12 cellular contexts compared by ENCODE assay signal in genomic region chr14:71586131-71586893, GRCh38.
A peak's percentile ranks its signal among the peaks of the same experiment; 100 is the strongest.
DNase-seq lines count a peak whose midpoint lies in the region; ATAC-seq, FAIRE-seq and TF ChIP-seq lines count a peak whose summit lies in the region.
"Had no signal": no experiment of that assay in that cellular context is flagged by ENCODE, and none has a peak within 500 bp of the region (broad histone marks: within the 10 kb centered on the region; RNA-seq: fewer than 3 reads in every experiment).

No MANE protein-coding gene starts in this region.

- H3K4me1 ChIP-seq in right lobe of liver (peaks cover 0 to 9% (median 2%) of the 10 kb centered on the region in 4 donors), HepG2 (ENCODE audit: insufficient read depth, low read length) (peaks cover 18% of the 10 kb centered on the region)
- H3K4me1 ChIP-seq: Caco-2 had no signal

- H3K36me3 ChIP-seq in right lobe of liver (no peaks in the 10 kb centered on the region), HepG2 (replicated peaks in 1 of 2; ENCODE audit: control insufficient read depth in 1 of 2, insufficient read depth in 2 of 2, low read length in 2 of 2) (0 out of 5 replicates have a peak, but pooled peaks cover 0 to 7% of the 10 kb centered on the region in 2 experiments)

- H3K4me3 ChIP-seq in right lobe of liver: no peak overlapping the region
- H3K4me3 ChIP-seq in HepG2 (replicated peaks in 1 of 3; ENCODE audit: insufficient read depth in 1 of 3, low read depth in 2 of 3, low read length in 3 of 3): no peak overlapping the region

- CTCF ChIA-PET in HepG2 (lab: Yijun Ruan, JAX; ENCODE audit: low intra/inter-chr PET ratio, low total read pairs): no interaction called here
- CTCF ChIA-PET in activated CD4-positive, alpha-beta memory T cell treated with anti-CD3 and anti-CD28 coated beads, Interleukin-2, amount 10 ng/mL, durations not matched to agents 7 days and 5 days (lab: Charles Lee): interaction anchor here (0.6 kb wide), 1 partner anchor 47 kb away, joined by 3 read pairs; no protein-coding TSS in a partner anchor

- intact Hi-C loops in right lobe of liver (cut with DNase I): no loop called here
- intact Hi-C loops in HepG2 (cut with micrococcal nuclease; ENCODE audit: unreplicated experiment): no loop called here

- DNase-seq in right lobe of liver: no peak
- no peak for DNase-seq in HepG2 (ENCODE audit: low spot score)
- peak; percentile 10 for DNase-seq in dermis blood vessel endothelial cell
- no peak for DNase-seq in naive B cell
- no peak for DNase-seq in NCI-H1930 (lab: John Stamatoyannopoulos, UW)
- no peak for DNase-seq in activated CD4-positive, alpha-beta memory T cell treated with anti-CD3 and anti-CD28 coated beads, Interleukin-2, amount 10 ng/mL, durations not matched to agents 7 days and 5 days
- DNase-seq: activated naive CD8-positive, alpha-beta T cell treated with anti-CD3 and anti-CD28 coated beads, Interleukin-2, amount 50 U/mL, for 24 hours; Caco-2; small intestine had no signal

- TF ChIP-seq CTCF in right lobe of liver (IDR thresholded peaks at IDR 0.05) (no peak), HepG2 (CRISPR knock-in tag; IDR thresholded peaks at IDR 0.05) (no peak)

- BruUV-seq in HepG2 (replicated peaks; lab: Mats Ljungman, UMichigan): no TSS peak

- H3K9me3 Mint-ChIP-seq in naive B cell: no peaks in the 10 kb centered on the region
- H3K9me3 Mint-ChIP-seq in activated CD4-positive, alpha-beta memory T cell treated with anti-CD3 and anti-CD28 coated beads, Interleukin-2, amount 10 ng/mL, durations not matched to agents 7 days and 5 days: no peaks in the 10 kb centered on the region
- H3K9me3 Mint-ChIP-seq: activated naive CD8-positive, alpha-beta T cell treated with anti-CD3 and anti-CD28 coated beads, Interleukin-2, amount 50 U/mL, for 24 hours had no signal

- H3K4me2 ChIP-seq in HepG2 (ENCODE audit: low read depth, low read length): no peak overlapping the region

- H3K79me2 ChIP-seq in HepG2 (ENCODE audit: insufficient read depth, low read length): no peaks in the 10 kb centered on the region

- TF ChIP-seq POLR2A in right lobe of liver (IDR thresholded peaks at IDR 0.05): no peak
- no peak for TF ChIP-seq POLR2A in HepG2 (IDR thresholded peaks at IDR 0.05; ENCODE audit: insufficient read depth in 1 of 2, low read depth in 2 of 2, low read length in 2 of 2)

- no peaks in the 10 kb centered on the region; the same call in 1 of the 2 replicates for H4K20me1 ChIP-seq in HepG2 (ENCODE audit: insufficient read depth, low read length)

- 39% methylated on average over 13 of the region's 14 CpGs for WGBS in right lobe of liver (ENCODE audit: insufficient coverage, low coverage, low lambda C conversion rate, missing lambda C conversion rate)
- 93% methylated on average over 13 of the region's 14 CpGs for WGBS in HepG2 (ENCODE audit: low lambda C conversion rate)

- TF ChIP-seq EP300 in HepG2 (IDR thresholded peaks at IDR 0.05; ENCODE audit: low read depth in 2 of 2, low read length in 2 of 2): no peak
- no peak for TF ChIP-seq EP300 in HepG2 (CRISPR knock-in tag; IDR thresholded peaks at IDR 0.05; ENCODE audit: borderline replicate concordance)

- no peaks in the 10 kb centered on the region for H3K27me3 Mint-ChIP-seq in naive B cell
- no peaks in the 10 kb centered on the region for H3K27me3 Mint-ChIP-seq in activated CD4-positive, alpha-beta memory T cell treated with anti-CD3 and anti-CD28 coated beads, Interleukin-2, amount 10 ng/mL, durations not matched to agents 7 days and 5 days
- H3K27me3 Mint-ChIP-seq: activated naive CD8-positive, alpha-beta T cell treated with anti-CD3 and anti-CD28 coated beads, Interleukin-2, amount 50 U/mL, for 24 hours had no signal

- in situ Hi-C loops in HepG2 (cut with HindIII; ENCODE audit: extremely low pct_ligation_motif_present, low pct_unique_long_range_greater_than_20kb): no loop called here

- POLR2A ChIA-PET in HepG2 (lab: Yijun Ruan, JAX): no interaction called here
- POLR2A ChIA-PET in activated CD4-positive, alpha-beta memory T cell treated with anti-CD3 and anti-CD28 coated beads, Interleukin-2, amount 10 ng/mL, durations not matched to agents 7 days and 5 days (lab: Charles Lee): interaction anchor here (0.6 kb wide), 1 partner anchor 27 kb away, joined by 3 read pairs; no protein-coding TSS in a partner anchor

- peaks cover 31 to 34% of the 10 kb centered on the region in 2 donors for H3K36me3 Mint-ChIP-seq in naive B cell
- peaks cover 25% of the 10 kb centered on the region for H3K36me3 Mint-ChIP-seq in activated CD4-positive, alpha-beta memory T cell treated with anti-CD3 and anti-CD28 coated beads, Interleukin-2, amount 10 ng/mL, durations not matched to agents 7 days and 5 days (ENCODE audit: low read depth)

- H3K4me1 Mint-ChIP-seq in naive B cell: peaks cover 38 to 54% (median 43%) of the 10 kb centered on the region in 3 donors
- peaks cover 12% of the 10 kb centered on the region for H3K4me1 Mint-ChIP-seq in activated CD4-positive, alpha-beta memory T cell treated with anti-CD3 and anti-CD28 coated beads, Interleukin-2, amount 10 ng/mL, durations not matched to agents 7 days and 5 days

- H3K9ac ChIP-seq in HepG2 (ENCODE audit: insufficient read depth, low read depth, low read length): no peak overlapping the region

- no peaks in the 10 kb centered on the region for H3K9me3 ChIP-seq in right lobe of liver
- no peaks in the 10 kb centered on the region for H3K9me3 ChIP-seq in HepG2 (ENCODE audit: low read length)
- H3K9me3 ChIP-seq: Caco-2 had no signal

- H2AFZ ChIP-seq in HepG2 (ENCODE audit: low read length): no peak overlapping the region

- ATAC-seq in right lobe of liver: peak; percentile 59 to 82 (median 64)
- no peak for ATAC-seq in HepG2
- ATAC-seq in naive B cell (ENCODE audit: low read depth in 2 of 2): no peak
- ATAC-seq in GM19455 (IDR thresholded peaks at IDR 0.05; ENCODE audit: unreplicated experiment): no peak
- ATAC-seq in HG03108 (IDR thresholded peaks at IDR 0.05; ENCODE audit: unreplicated experiment): no peak
- ATAC-seq: activated naive CD8-positive, alpha-beta T cell treated with anti-CD3 and anti-CD28 coated beads, Interleukin-2, amount 50 U/mL, for 24 hours had no signal

- H3K27me3 ChIP-seq in right lobe of liver: no peaks in the 10 kb centered on the region
- H3K27me3 ChIP-seq in HepG2 (ENCODE audit: control insufficient read depth in 1 of 2, insufficient read depth in 2 of 2, low read length in 2 of 2): no peaks in the 10 kb centered on the region

- H3K4me3 Mint-ChIP-seq in naive B cell: peak overlapping the region in 3 of 8 donors; percentile 5 to 49 (median 14)
- H3K4me3 Mint-ChIP-seq in activated CD4-positive, alpha-beta memory T cell treated with anti-CD3 and anti-CD28 coated beads, Interleukin-2, amount 10 ng/mL, durations not matched to agents 7 days and 5 days: no peak overlapping the region
- H3K4me3 Mint-ChIP-seq: activated naive CD8-positive, alpha-beta T cell treated with anti-CD3 and anti-CD28 coated beads, Interleukin-2, amount 50 U/mL, for 24 hours had no signal

- no peak for FAIRE-seq in HepG2 (lab: Jason Lieb, UNC)
- FAIRE-seq: RCC 7860, small intestine had no signal

- no peak overlapping the region for H3K27ac ChIP-seq in right lobe of liver
- H3K27ac ChIP-seq in HepG2 (ENCODE audit: extremely low read length, insufficient read depth, low read length): no peak overlapping the region

- peak overlapping the region in 5 of 6 donors; percentile 37 to 67 (median 56) for H3K27ac Mint-ChIP-seq in naive B cell
- no peak overlapping the region for H3K27ac Mint-ChIP-seq in activated CD4-positive, alpha-beta memory T cell treated with anti-CD3 and anti-CD28 coated beads, Interleukin-2, amount 10 ng/mL, durations not matched to agents 7 days and 5 days
- H3K27ac Mint-ChIP-seq: activated naive CD8-positive, alpha-beta T cell treated with anti-CD3 and anti-CD28 coated beads, Interleukin-2, amount 50 U/mL, for 24 hours had no signal

- TF ChIP-seq RAD21 in HepG2 (CRISPR knock-in tag; IDR thresholded peaks at IDR 0.05): no peak

TF ChIP-seq in HepG2, 621 proteins besides CTCF, POLR2A, EP300 and RAD21 (continues in another document):
- TF ChIP-seq ZNF562 (CRISPR knock-in tag; IDR thresholded peaks at IDR 0.05; ENCODE audit: borderline replicate concordance) (no peak), TAF15 (IDR thresholded peaks at IDR 0.05; ENCODE audit: low read depth, low read length, poor library complexity, severe bottlenecking) (no peak), POLR2AphosphoS5 (IDR thresholded peaks at IDR 0.05; ENCODE audit: low read depth, low read length) (no peak), POGZ (CRISPR knock-in tag; IDR thresholded peaks at IDR 0.05) (no peak), ATM (IDR thresholded peaks at IDR 0.05; ENCODE audit: borderline replicate concordance) (no peak), TARDBP (CRISPR knock-in tag; IDR thresholded peaks at IDR 0.05) (no peak), TGIF2 (CRISPR knock-in tag; IDR thresholded peaks at IDR 0.05) (no peak), TRIM24 (CRISPR knock-in tag; IDR thresholded peaks at IDR 0.05) (no peak), ZSCAN29 (CRISPR knock-in tag; conservative IDR thresholded peaks at IDR 0.05) (no peak), NFE2 (CRISPR knock-in tag; IDR thresholded peaks at IDR 0.05) (no peak), HOXD1 (CRISPR knock-in tag; IDR thresholded peaks at IDR 0.05) (no peak), ZNF572 (CRISPR knock-in tag; IDR thresholded peaks at IDR 0.05) (no peak), ZNF225 (CRISPR knock-in tag; IDR thresholded peaks at IDR 0.05) (no peak)

Comparison
In these comparisons a context has a peak if more than half of its experiments do, and no peak if none do; other contexts are left out.
1. ATAC-seq: peak in right lobe of liver (4 of 4); none in HepG2 (single experiment), naive B cell (0 of 2), GM19455 (single experiment) and HG03108 (single experiment).